Comparison of ENCODE assay signal across 9 cellular contexts in genomic region chr9:4293293-4293931, GRCh38. TPM values are rescaled to one million over a fixed set of nuclear protein-coding genes. Genes with fewer than 3 reads are reported as not detected.
DNase-seq lines count a peak whose midpoint lies in the region; ATAC-seq lines count a peak whose summit lies in the region.
"Had no signal": no experiment of that assay in that cellular context is flagged by ENCODE, and none has a peak within 500 bp of the region (broad histone marks: within the 10 kb centered on the region; RNA-seq: fewer than 3 reads in every experiment).

No MANE protein-coding gene starts in this region.

- DNase-seq in GM03348 (ENCODE audit: low spot score) = peak; percentile 72
- peak; percentile 15 to 26 for DNase-seq in SJCRH30
- peak; percentile 86 for DNase-seq in fibroblast of the conjunctiva (ENCODE audit: low read depth)
- DNase-seq in skeletal muscle cell (ENCODE audit: low read depth) = peak; percentile 96
- no peak for DNase-seq in DMS 273 treated with DMSO at 0.1 percent for 48 hours (lab: John Stamatoyannopoulos, UW)
- DNase-seq: NCI-H345 had no signal

- H3K4me3 ChIP-seq in SJCRH30 = no peak overlapping the region
- peak overlapping the region; percentile 11 for H3K4me3 ChIP-seq in skeletal muscle cell (ENCODE audit: low read depth, low read length)

- no peaks in the 10 kb centered on the region for H3K27me3 ChIP-seq in SJCRH30

- no peaks in the 10 kb centered on the region for H3K9me3 ChIP-seq in SJCRH30 (replicated peaks)

- no peak for ATAC-seq in GM21390 (IDR thresholded peaks at IDR 0.05; ENCODE audit: unreplicated experiment)
- ATAC-seq in GM19467 (IDR thresholded peaks at IDR 0.05; ENCODE audit: unreplicated experiment) = no peak
- ATAC-seq in HG03565 (IDR thresholded peaks at IDR 0.05; ENCODE audit: unreplicated experiment) = no peak

- H3K36me3 ChIP-seq in SJCRH30 = no peaks in the 10 kb centered on the region

- peak overlapping the region; percentile 84 for H3K27ac ChIP-seq in SJCRH30

- H3K4me1 ChIP-seq in SJCRH30 = peaks cover 20% of the 10 kb centered on the region

RNA-seq across cellular contexts. Expression of gene GLIS3, which starts 6.5 kb away (rescaled TPM):
- 6.7 and 7.1 TPM in 2 replicates for total RNA-seq in SJCRH30 (2014; rRNA removed; shearing (Covaris generic))
